ENCODE assay signal across 9 cellular contexts in genomic region chrX:149539283-149540132, GRCh38. TPM values are rescaled to one million over a fixed set of nuclear protein-coding genes. Genes with fewer than 3 reads are reported as not detected.
DNase-seq lines count a peak whose midpoint lies in the region; ATAC-seq and TF ChIP-seq lines count a peak whose summit lies in the region.
"Had no signal": no experiment of that assay in that cellular context is flagged by ENCODE, and none has a peak within 500 bp of the region (broad histone marks: within the 10 kb centered on the region; RNA-seq: fewer than 3 reads in every experiment).

No MANE protein-coding gene starts in this region.

- peak overlapping the region; percentile 87 to 99 (median 95) for H3K27ac Mint-ChIP-seq in CD14-positive monocyte
- H3K27ac Mint-ChIP-seq in activated CD4-positive, alpha-beta memory T cell treated with anti-CD3 and anti-CD28 coated beads, Interleukin-2, amount 10 ng/mL, durations not matched to agents 7 days and 5 days: peak overlapping the region; percentile 90

- H3K9me3 ChIP-seq in lung (ENCODE audit: control insufficient read depth in 2 of 2, insufficient read depth in 1 of 2, low read length in 1 of 2): peaks cover 0 to 3% of the 10 kb centered on the region in 2 donors

- peaks cover 22% of the 10 kb centered on the region for H3K4me1 Mint-ChIP-seq in CD14-positive monocyte
- H3K4me1 Mint-ChIP-seq in activated CD4-positive, alpha-beta memory T cell treated with anti-CD3 and anti-CD28 coated beads, Interleukin-2, amount 10 ng/mL, durations not matched to agents 7 days and 5 days: peaks cover 8% of the 10 kb centered on the region

- H3K27ac ChIP-seq in lung (ENCODE audit: low read depth in 1 of 2, low read length in 1 of 2): peak overlapping the region; percentile 83 to 89

- H3K4me1 ChIP-seq in lung (ENCODE audit: control insufficient read depth in 2 of 2, insufficient read depth in 2 of 2, low read length in 2 of 2): no peaks in the 10 kb centered on the region

- WGBS in lung, 2 donors: 1 to 34% methylated on average over 16 to 34 of the region's 34 CpGs

- peak overlapping the region; percentile 34 for H3K4me3 ChIP-seq in lung

- H3K27me3 ChIP-seq in lung (ENCODE audit: control insufficient read depth, insufficient read depth): no peaks in the 10 kb centered on the region

- ATAC-seq in GM19452 (IDR thresholded peaks at IDR 0.05; ENCODE audit: unreplicated experiment): peak; percentile 41
- ATAC-seq in HG03575 (IDR thresholded peaks at IDR 0.05; ENCODE audit: extremely low read depth, insufficient number of reproducible peaks, low FRiP score, unreplicated experiment): peak; percentile 28
- peak; percentile 60 for ATAC-seq in lung (ENCODE audit: insufficient read depth, low FRiP score)

- DNase-seq in CD14-positive monocyte (ENCODE audit: low spot score): peak; percentile 93
- peak; percentile 91 for DNase-seq in NCI-H82 treated with DMSO at 0.1 percent for 48 hours (lab: John Stamatoyannopoulos, UW; ENCODE audit: unreplicated experiment)
- peak; percentile 92 for DNase-seq in activated CD4-positive, alpha-beta memory T cell treated with anti-CD3 and anti-CD28 coated beads, Interleukin-2, amount 10 ng/mL, durations not matched to agents 7 days and 5 days
- DNase-seq in ecto neural progenitor cell (ENCODE audit: low spot score): peak; percentile 85
- peak; percentile 90 for DNase-seq in lung (ENCODE audit: low spot score)
- peak; percentile 53 to 80 (median 72) for DNase-seq in stimulated activated CD4-positive, alpha-beta T cell treated with anti-CD3 and anti-CD28 coated beads, TNF-alpha, amount 100 ng/mL, for 4 hours (ENCODE audit: low read depth in 3 of 3)

- intact Hi-C loops in CD14-positive monocyte (cut with micrococcal nuclease): no loop called here

- peaks cover 0 to 4% of the 10 kb centered on the region in 2 donors for H3K36me3 ChIP-seq in lung (ENCODE audit: control insufficient read depth in 2 of 2, insufficient read depth in 2 of 2, low read length in 2 of 2)

- H3K9me3 Mint-ChIP-seq in CD14-positive monocyte: peaks cover 0 to 15% (median 3%) of the 10 kb centered on the region in 7 donors
- H3K9me3 Mint-ChIP-seq in activated CD4-positive, alpha-beta memory T cell treated with anti-CD3 and anti-CD28 coated beads, Interleukin-2, amount 10 ng/mL, durations not matched to agents 7 days and 5 days: no peaks in the 10 kb centered on the region

- no peak for TF ChIP-seq CTCF in CD14-positive monocyte (IDR thresholded peaks at IDR 0.05)
- TF ChIP-seq CTCF in lung (IDR thresholded peaks at IDR 0.05; ENCODE audit: control extremely low read depth, extremely low read depth): no peak

- H3K27me3 Mint-ChIP-seq in CD14-positive monocyte (ENCODE audit: low read depth in 3 of 3): peaks cover 0 to 6% (median 0%) of the 10 kb centered on the region in 3 donors
- H3K27me3 Mint-ChIP-seq in activated CD4-positive, alpha-beta memory T cell treated with anti-CD3 and anti-CD28 coated beads, Interleukin-2, amount 10 ng/mL, durations not matched to agents 7 days and 5 days: no peaks in the 10 kb centered on the region

- CTCF ChIA-PET in activated CD4-positive, alpha-beta memory T cell treated with anti-CD3 and anti-CD28 coated beads, Interleukin-2, amount 10 ng/mL, durations not matched to agents 7 days and 5 days (lab: Charles Lee): interaction anchor here (0.8 to 3.8 kb wide), 10 partner anchors 11 to 400 kb away, joined by 3 to 33 read pairs (median 4); partner anchors contain the start of genes EOLA2 and IDS

- POLR2A ChIA-PET in activated CD4-positive, alpha-beta memory T cell treated with anti-CD3 and anti-CD28 coated beads, Interleukin-2, amount 10 ng/mL, durations not matched to agents 7 days and 5 days (lab: Charles Lee): interaction anchor here (0.8 to 3.6 kb wide), 5 partner anchors 14 to 400 kb away, joined by 6 to 43 read pairs (median 18); partner anchors contain the start of gene IDS

- peak overlapping the region; percentile 82 to 87 for H3K4me3 Mint-ChIP-seq in CD14-positive monocyte
- peak overlapping the region; percentile 81 for H3K4me3 Mint-ChIP-seq in activated CD4-positive, alpha-beta memory T cell treated with anti-CD3 and anti-CD28 coated beads, Interleukin-2, amount 10 ng/mL, durations not matched to agents 7 days and 5 days

- H3K36me3 Mint-ChIP-seq in CD14-positive monocyte: peaks cover 7 to 17% of the 10 kb centered on the region in 2 donors
- no peaks in the 10 kb centered on the region for H3K36me3 Mint-ChIP-seq in activated CD4-positive, alpha-beta memory T cell treated with anti-CD3 and anti-CD28 coated beads, Interleukin-2, amount 10 ng/mL, durations not matched to agents 7 days and 5 days (ENCODE audit: low read depth)

RNA-seq across cellular contexts. Expression of gene EOLA1, which starts 1.3 kb away (rescaled TPM):
- polyA plus RNA-seq in CD14-positive monocyte (10 to 100 TPM; 15.5 to 20.7 TPM), lung (10 to 100 TPM; 17.7 to 19.9 TPM)
- 10 to 100 TPM; 31.8 to 36.4 TPM for total RNA-seq in activated CD4-positive, alpha-beta memory T cell treated with anti-CD3 and anti-CD28 coated beads, Interleukin-2, amount 10 ng/mL, durations not matched to agents 7 days and 5 days
- total RNA-seq in lung: 10 to 100 TPM; 11.5 to 19.3 TPM

RNA-seq across cellular contexts. Expression of gene HSFX3, which starts 10.2 kb away (rescaled TPM):
- polyA plus RNA-seq in CD14-positive monocyte (not detected), lung (not detected)
- not detected for total RNA-seq in activated CD4-positive, alpha-beta memory T cell treated with anti-CD3 and anti-CD28 coated beads, Interleukin-2, amount 10 ng/mL, durations not matched to agents 7 days and 5 days
- not detected for total RNA-seq in lung
- polyA plus RNA-seq: adipose tissue had no signal

RNA-seq across cellular contexts. Expression of gene IDS, which starts 34.4 kb away (rescaled TPM):
- polyA plus RNA-seq in CD14-positive monocyte (10 to 100 TPM; 79.5 to 94.3 TPM), lung (10 to 100 TPM; 32.0 to 58.6 TPM)
- 100 to 1,000 TPM; 114 to 116 TPM for total RNA-seq in activated CD4-positive, alpha-beta memory T cell treated with anti-CD3 and anti-CD28 coated beads, Interleukin-2, amount 10 ng/mL, durations not matched to agents 7 days and 5 days
- 100 to 1,000 TPM in 1 of 2 donors, 10 to 100 TPM in 1; 39.8 to 100 TPM for total RNA-seq in lung

RNA-seq across cellular contexts. Expression of gene MAGEA9B, which starts 47.8 kb away (rescaled TPM):
- polyA plus RNA-seq in CD14-positive monocyte (not detected), lung (not detected)
- not detected for total RNA-seq in activated CD4-positive, alpha-beta memory T cell treated with anti-CD3 and anti-CD28 coated beads, Interleukin-2, amount 10 ng/mL, durations not matched to agents 7 days and 5 days
- not detected for total RNA-seq in lung
- polyA plus RNA-seq: adipose tissue had no signal

RNA-seq across cellular contexts. Expression of gene HSFX2, which starts 55.6 kb away (rescaled TPM):
- polyA plus RNA-seq in CD14-positive monocyte: not detected
- total RNA-seq in activated CD4-positive, alpha-beta memory T cell treated with anti-CD3 and anti-CD28 coated beads, Interleukin-2, amount 10 ng/mL, durations not matched to agents 7 days and 5 days: not detected
- total RNA-seq in lung: under 1 TPM in 1 of 2 donors, not detected in 1; 0.31 TPM
- polyA plus RNA-seq in lung: under 1 TPM; 0.41 to 0.61 TPM

Comparison
In these comparisons a context has a peak if more than half of its experiments do, and no peak if none do; other contexts are left out.
1. Peak in every context shown above with its lines: DNase-seq, ATAC-seq, H3K4me3 ChIP-seq and H3K27ac ChIP-seq.